1 cellular context compared by ENCODE assay signal in the genomic region with DNA sequence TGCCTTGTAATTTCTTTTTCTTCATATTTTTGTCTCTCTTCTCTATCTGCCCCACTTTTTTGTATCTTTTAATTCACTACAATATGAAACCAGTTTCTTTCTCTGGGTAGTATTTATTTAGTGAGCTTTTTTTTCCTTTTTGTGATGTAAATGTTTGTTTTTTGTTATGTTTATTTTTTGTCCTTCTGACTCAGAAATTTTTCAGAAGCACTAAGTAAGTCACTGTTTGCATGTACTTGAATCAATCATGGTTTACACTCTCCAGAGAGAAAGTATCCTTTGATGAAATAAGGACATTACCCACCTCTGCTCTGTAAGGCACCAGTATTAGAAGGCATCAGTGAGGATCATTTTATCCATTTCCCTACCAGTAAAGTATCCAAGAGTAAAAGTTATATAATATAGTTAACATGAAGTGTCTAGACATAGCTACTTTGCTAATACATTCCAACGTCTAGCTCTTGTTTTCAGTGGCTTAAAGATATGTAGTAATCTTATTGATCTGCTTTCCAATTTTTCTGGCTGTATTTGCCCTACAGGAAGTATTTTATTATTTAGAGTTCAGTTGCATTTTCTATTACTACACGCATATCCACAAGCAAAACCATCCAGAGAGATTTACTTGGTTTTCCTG.
TF ChIP-seq lines count a peak whose summit lies in the region.

No MANE protein-coding gene starts in this region.

TF ChIP-seq in K562, 482 proteins besides CTCF, POLR2A, EP300 and RAD21:
- TF ChIP-seq, protein P1, sequence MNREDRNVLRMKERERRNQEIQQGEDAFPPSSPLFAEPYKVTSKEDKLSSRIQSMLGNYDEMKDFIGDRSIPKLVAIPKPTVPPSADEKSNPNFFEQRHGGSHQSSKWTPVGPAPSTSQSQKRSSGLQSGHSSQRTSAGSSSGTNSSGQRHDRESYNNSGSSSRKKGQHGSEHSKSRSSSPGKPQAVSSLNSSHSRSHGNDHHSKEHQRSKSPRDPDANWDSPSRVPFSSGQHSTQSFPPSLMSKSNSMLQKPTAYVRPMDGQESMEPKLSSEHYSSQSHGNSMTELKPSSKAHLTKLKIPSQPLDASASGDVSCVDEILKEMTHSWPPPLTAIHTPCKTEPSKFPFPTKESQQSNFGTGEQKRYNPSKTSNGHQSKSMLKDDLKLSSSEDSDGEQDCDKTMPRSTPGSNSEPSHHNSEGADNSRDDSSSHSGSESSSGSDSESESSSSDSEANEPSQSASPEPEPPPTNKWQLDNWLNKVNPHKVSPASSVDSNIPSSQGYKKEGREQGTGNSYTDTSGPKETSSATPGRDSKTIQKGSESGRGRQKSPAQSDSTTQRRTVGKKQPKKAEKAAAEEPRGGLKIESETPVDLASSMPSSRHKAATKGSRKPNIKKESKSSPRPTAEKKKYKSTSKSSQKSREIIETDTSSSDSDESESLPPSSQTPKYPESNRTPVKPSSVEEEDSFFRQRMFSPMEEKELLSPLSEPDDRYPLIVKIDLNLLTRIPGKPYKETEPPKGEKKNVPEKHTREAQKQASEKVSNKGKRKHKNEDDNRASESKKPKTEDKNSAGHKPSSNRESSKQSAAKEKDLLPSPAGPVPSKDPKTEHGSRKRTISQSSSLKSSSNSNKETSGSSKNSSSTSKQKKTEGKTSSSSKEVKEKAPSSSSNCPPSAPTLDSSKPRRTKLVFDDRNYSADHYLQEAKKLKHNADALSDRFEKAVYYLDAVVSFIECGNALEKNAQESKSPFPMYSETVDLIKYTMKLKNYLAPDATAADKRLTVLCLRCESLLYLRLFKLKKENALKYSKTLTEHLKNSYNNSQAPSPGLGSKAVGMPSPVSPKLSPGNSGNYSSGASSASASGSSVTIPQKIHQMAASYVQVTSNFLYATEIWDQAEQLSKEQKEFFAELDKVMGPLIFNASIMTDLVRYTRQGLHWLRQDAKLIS (CRISPR knock-in tag; IDR thresholded peaks at IDR 0.05): no peak
- TF ChIP-seq RBFOX2 (IDR thresholded peaks at IDR 0.05; ENCODE audit: low read depth, low read length) (no peak), TCF7L2 (IDR thresholded peaks at IDR 0.05; ENCODE audit: low read depth, low read length) (no peak), JUN (IDR thresholded peaks at IDR 0.05; ENCODE audit: borderline replicate concordance, low read depth, low read length) (no peak), JUN (CRISPR knock-in tag; IDR thresholded peaks at IDR 0.05; ENCODE audit: borderline replicate concordance) (no peak), PTTG1 (tag; IDR thresholded peaks at IDR 0.05; ENCODE audit: low read depth) (no peak), HDAC2 (IDR thresholded peaks at IDR 0.05) (no peak), DDX20 (tag; IDR thresholded peaks at IDR 0.05; ENCODE audit: low read depth) (no peak), SMAD3 (CRISPR knock-in tag; conservative IDR thresholded peaks at IDR 0.05) (no peak), EWSR1 (IDR thresholded peaks at IDR 0.05; ENCODE audit: borderline replicate concordance, low read depth, partially characterized antibody) (no peak), ZBTB7A (IDR thresholded peaks at IDR 0.05; ENCODE audit: borderline replicate concordance, control insufficient read depth, low read depth, low read length) (no peak), FOXP4 (CRISPR knock-in tag; IDR thresholded peaks at IDR 0.05; ENCODE audit: borderline replicate concordance) (no peak), FOXA3 (CRISPR knock-in tag; conservative IDR thresholded peaks at IDR 0.05 in 1 of 2, IDR thresholded peaks at IDR 0.05 in 1 of 2) (no peak), RHOXF2B (CRISPR knock-in tag; conservative IDR thresholded peaks at IDR 0.05) (no peak)
- TF ChIP-seq, protein P2, sequence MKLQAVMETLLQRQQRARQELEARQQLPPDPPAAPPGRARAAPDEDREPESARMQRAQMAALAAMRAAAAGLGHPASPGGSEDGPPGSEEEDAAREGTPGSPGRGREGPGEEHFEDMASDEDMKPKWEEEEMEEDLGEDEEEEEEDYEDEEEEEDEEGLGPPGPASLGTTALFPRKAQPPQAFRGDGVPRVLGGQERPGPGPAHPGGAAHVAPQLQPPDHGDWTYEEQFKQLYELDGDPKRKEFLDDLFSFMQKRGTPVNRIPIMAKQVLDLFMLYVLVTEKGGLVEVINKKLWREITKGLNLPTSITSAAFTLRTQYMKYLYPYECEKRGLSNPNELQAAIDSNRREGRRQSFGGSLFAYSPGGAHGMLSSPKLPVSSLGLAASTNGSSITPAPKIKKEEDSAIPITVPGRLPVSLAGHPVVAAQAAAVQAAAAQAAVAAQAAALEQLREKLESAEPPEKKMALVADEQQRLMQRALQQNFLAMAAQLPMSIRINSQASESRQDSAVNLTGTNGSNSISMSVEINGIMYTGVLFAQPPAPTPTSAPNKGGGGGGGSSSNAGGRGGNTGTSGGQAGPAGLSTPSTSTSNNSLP (IDR thresholded peaks at IDR 0.05; ENCODE audit: borderline replicate concordance, low read depth, low read length): no peak
